In the genomic region with DNA sequence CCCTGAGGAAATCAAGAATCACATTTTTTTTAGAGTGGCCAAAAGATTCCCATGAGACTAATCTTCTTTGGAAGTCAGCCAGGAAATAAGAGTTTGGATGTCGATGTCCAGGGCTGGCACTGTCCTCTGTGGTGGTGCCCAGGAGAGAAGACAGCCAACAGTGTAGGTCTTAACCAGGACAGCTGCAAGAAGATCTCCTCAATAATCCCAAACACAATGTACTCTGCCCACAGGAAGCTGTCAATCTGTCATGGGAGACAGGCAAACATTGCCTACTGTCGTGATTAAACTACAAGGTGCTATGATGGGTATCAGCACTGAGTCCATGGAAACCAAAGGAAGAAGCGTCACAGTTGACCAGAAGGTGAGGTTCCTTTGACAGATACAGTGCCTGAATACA, we compare ENCODE assay signal across 25 cellular contexts.
"Had no signal": no experiment of that assay in that cellular context is flagged by ENCODE, and none has a peak within 500 bp of the region (broad histone marks: within the 10 kb centered on the region; RNA-seq: fewer than 3 reads in every experiment).

No MANE protein-coding gene starts in this region.

- H3K9me3 Mint-ChIP-seq: dendritic cell treated with granulocyte-macrophage colony-stimulating factor and Interleukin-4, amounts not matched to agents 40 ng/mL and 50 ng/mL, for 4 days; endodermal cell had no signal

- H3K4me1 ChIP-seq: colonic mucosa, gastrocnemius medialis, left lung, lower lobe of right lung had no signal

- H3K4me3 ChIP-seq: colonic mucosa, esophagus squamous epithelium, gastrocnemius medialis, heart right ventricle, left lung, lower lobe of right lung had no signal

- H3K36me3 ChIP-seq: colonic mucosa, esophagus squamous epithelium, gastrocnemius medialis, heart right ventricle, left lung, lower lobe of right lung had no signal

- H3K27me3 Mint-ChIP-seq: dendritic cell treated with granulocyte-macrophage colony-stimulating factor and Interleukin-4, amounts not matched to agents 40 ng/mL and 50 ng/mL, for 4 days; effector memory CD8-positive, alpha-beta T cell had no signal

- H3K27ac Mint-ChIP-seq: dendritic cell treated with granulocyte-macrophage colony-stimulating factor and Interleukin-4, amounts not matched to agents 40 ng/mL and 50 ng/mL, for 4 days; effector memory CD8-positive, alpha-beta T cell; endodermal cell had no signal

- ATAC-seq: effector memory CD8-positive, alpha-beta T cell; esophagus mucosa; gastrocnemius medialis; heart right ventricle; left cardiac atrium; left lung; left ventricle myocardium superior; lower lobe of right lung had no signal

- FAIRE-seq: islet of Langerhans, keratinocyte had no signal

- H3K9me3 ChIP-seq: colonic mucosa, esophagus squamous epithelium, gastrocnemius medialis, heart right ventricle, left lung, lower lobe of right lung had no signal

- H3K4me3 Mint-ChIP-seq: dendritic cell treated with granulocyte-macrophage colony-stimulating factor and Interleukin-4, amounts not matched to agents 40 ng/mL and 50 ng/mL, for 4 days; effector memory CD8-positive, alpha-beta T cell; endodermal cell had no signal

- H3K4me1 Mint-ChIP-seq: endodermal cell had no signal

- DNase-seq: colonic mucosa; cortex of kidney; effector CD8-positive, alpha-beta T cell; effector memory CD8-positive, alpha-beta T cell; endodermal cell; erythroblast; esophagus squamous epithelium; foreskin fibroblast; foreskin melanocyte; gastrocnemius medialis; glutamatergic neuron; head of caudate nucleus; heart right ventricle; hippocampal formation; left cardiac atrium; left lung; left ventricle myocardium superior; lower lobe of right lung; mesendoderm; midbrain had no signal

- H3K27me3 ChIP-seq: colonic mucosa, esophagus squamous epithelium, gastrocnemius medialis, heart right ventricle, left lung had no signal

- H3K27ac ChIP-seq: colonic mucosa, epithelial cell of prostate, esophagus squamous epithelium, gastrocnemius medialis, heart right ventricle, left lung, lower lobe of right lung had no signal
